Comparison of ENCODE assay signal across 11 cellular contexts in the genomic region with DNA sequence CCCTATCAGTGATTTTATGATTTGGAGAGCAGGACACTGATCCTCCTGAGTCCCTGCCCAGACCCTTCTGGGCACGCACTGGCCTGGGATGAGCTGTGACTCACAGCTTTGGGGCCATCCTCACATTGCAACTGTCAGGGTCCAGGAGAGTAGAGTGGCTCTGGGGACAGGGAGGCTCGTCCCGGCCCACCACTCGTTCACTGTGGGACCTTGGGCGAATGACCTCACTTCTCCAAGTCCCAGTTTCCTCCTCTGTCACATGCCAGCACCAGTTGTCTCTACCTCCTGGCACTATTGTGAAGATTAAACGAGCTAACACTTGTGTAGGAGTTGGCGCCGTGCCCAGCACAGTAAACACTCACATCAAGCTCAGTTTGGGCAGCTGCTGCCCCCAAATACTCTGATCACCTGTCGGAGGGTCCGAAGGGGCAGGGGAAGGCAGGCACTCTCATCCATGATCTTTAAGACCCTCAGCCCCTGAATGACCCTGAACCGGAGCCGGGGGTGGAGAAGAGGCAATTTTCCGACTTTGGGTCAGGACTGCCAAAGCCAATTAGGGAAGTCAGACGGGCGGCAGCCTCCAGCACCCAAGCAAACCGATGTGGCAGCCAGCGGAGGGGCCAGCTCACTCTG.
A peak's percentile ranks its signal among the peaks of the same experiment; 100 is the strongest.
DNase-seq lines count a peak whose midpoint lies in the region; ATAC-seq and TF ChIP-seq lines count a peak whose summit lies in the region.
"Had no signal": no experiment of that assay in that cellular context is flagged by ENCODE, and none has a peak within 500 bp of the region (broad histone marks: within the 10 kb centered on the region; RNA-seq: fewer than 3 reads in every experiment).

No MANE protein-coding gene starts in this region.

- TF ChIP-seq CTCF in epithelial cell of esophagus (IDR thresholded peaks at IDR 0.05; ENCODE audit: insufficient read depth, low read depth, low read length, missing control alignments) = no peak
- TF ChIP-seq CTCF in stomach (IDR thresholded peaks at IDR 0.05) = no peak
- no peak for TF ChIP-seq CTCF in GM13976 (IDR thresholded peaks at IDR 0.05; ENCODE audit: borderline replicate concordance, control extremely low read depth, extremely low read depth, insufficient read depth, missing control alignments)

- H3K9me3 ChIP-seq in stomach = no peaks in the 10 kb centered on the region
- H3K9me3 ChIP-seq: thyroid gland had no signal

- TF ChIP-seq EP300 in stomach (IDR thresholded peaks at IDR 0.05) = no peak

- WGBS in stomach, 5 donors = 35 to 52% (median 40%) methylated on average over 14 to 17 of the region's 17 CpGs

- peaks cover 0 to 6% (median under 1%) of the 10 kb centered on the region in 3 donors for H3K27me3 ChIP-seq in stomach
- H3K27me3 ChIP-seq: thyroid gland had no signal

- H3K4me3 ChIP-seq in epithelial cell of esophagus (ENCODE audit: low read length) (no peak overlapping the region), stomach (no peak overlapping the region)
- H3K4me3 ChIP-seq: thyroid gland had no signal

- TF ChIP-seq POLR2A in stomach (IDR thresholded peaks at IDR 0.05) = no peak

- in situ Hi-C loops in GM13976 (cut with MboI; ENCODE audit: low sequenced_read_pairs, unreplicated experiment) = no loop called here

- intact Hi-C loops in stomach (cut with DNase I; ENCODE audit: low total_unique reads) = no loop called here

- H3K27ac ChIP-seq in stomach = no peak overlapping the region
- H3K27ac ChIP-seq: thyroid gland had no signal

- ATAC-seq in GM19452 (IDR thresholded peaks at IDR 0.05; ENCODE audit: unreplicated experiment) = no peak

- no peaks in the 10 kb centered on the region for H3K36me3 ChIP-seq in stomach
- H3K36me3 ChIP-seq: thyroid gland had no signal

- H3K4me1 ChIP-seq in stomach = peaks cover 4 to 41% (median 14%) of the 10 kb centered on the region in 4 donors

- DNase-seq in M059J (ENCODE audit: low read depth) (peak; percentile 64), NCI-H446 treated with DMSO at 0.1 percent for 48 hours (lab: John Stamatoyannopoulos, UW) (peak; percentile 91), epithelial cell of esophagus (ENCODE audit: low read depth) (peak; percentile 64), stomach (peak; percentile 49), GM13976 (ENCODE audit: low spot score) (no peak), dedifferentiated amniotic fluid mesenchymal stem cell (ENCODE audit: extremely low spot score) (no peak), KG1 (lab: John Stamatoyannopoulos, UW) (no peak)
- DNase-seq: activated naive CD8-positive, alpha-beta T cell treated with anti-CD3 and anti-CD28 coated beads, Interleukin-2, amount 10 ng/mL, durations not matched to agents 7 days and 5 days; stimulated activated CD4-positive, alpha-beta T cell treated with anti-CD3 and anti-CD28 coated beads, Interleukin-2, amount 100 ng/mL, for 24 hours had no signal

Comparison
In these comparisons a context has a peak if more than half of its experiments do, and no peak if none do; other contexts are left out.
1. DNase-seq: peak in M059J (single experiment), NCI-H446 treated with DMSO at 0.1 percent for 48 hours (single experiment), epithelial cell of esophagus (single experiment) and stomach (single experiment); none in GM13976 (single experiment), dedifferentiated amniotic fluid mesenchymal stem cell (single experiment) and KG1 (single experiment).